Comparison of ENCODE assay signal across 8 cellular contexts in the genomic region with DNA sequence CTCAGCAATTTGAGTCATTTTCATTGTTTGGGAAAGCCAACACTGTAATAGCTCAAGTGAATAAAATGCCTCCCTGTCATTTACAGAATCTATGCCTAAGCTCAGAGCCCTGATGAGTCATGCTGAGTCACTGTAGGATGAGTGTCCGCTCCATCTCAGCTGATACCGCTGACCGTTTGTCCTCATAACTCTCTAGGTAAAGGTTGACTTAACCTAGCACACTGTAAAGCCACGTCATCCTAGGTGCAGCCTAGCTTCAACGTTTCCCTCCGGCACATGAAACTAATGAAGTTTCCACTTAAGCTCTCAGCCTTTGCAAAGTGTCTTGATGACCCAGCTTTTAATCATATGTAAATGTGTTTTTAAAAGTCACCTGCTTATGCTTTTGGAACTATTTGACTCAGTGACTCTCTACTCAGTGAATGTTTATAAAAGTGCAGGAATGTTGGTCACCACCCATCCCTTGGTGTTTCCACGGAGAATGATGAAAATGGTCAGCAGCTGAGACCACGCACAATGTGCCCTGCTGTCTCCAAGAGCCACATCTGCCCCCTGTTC.
A peak's percentile ranks its signal among the peaks of the same experiment; 100 is the strongest.
DNase-seq lines count a peak whose midpoint lies in the region; ATAC-seq and TF ChIP-seq lines count a peak whose summit lies in the region.

No MANE protein-coding gene starts in this region.

- H3K4me1 ChIP-seq in gastroesophageal sphincter, result peaks cover 0 to 8% (median 0%) of the 10 kb centered on the region in 3 donors

- WGBS in gastroesophageal sphincter (ENCODE audit: low coverage in 1 of 2), 2 donors, result 42 to 53% methylated on average over 6 to 8 of the region's 8 CpGs

- H3K27me3 Mint-ChIP-seq in effector memory CD8-positive, alpha-beta T cell, result peaks cover 6 to 8% of the 10 kb centered on the region in 2 donors

- H3K36me3 Mint-ChIP-seq in effector memory CD8-positive, alpha-beta T cell (ENCODE audit: insufficient read depth), result no peaks in the 10 kb centered on the region

- no peaks in the 10 kb centered on the region for H3K4me1 Mint-ChIP-seq in effector memory CD8-positive, alpha-beta T cell (ENCODE audit: low read depth in 2 of 2)

- no peak overlapping the region for H3K27ac ChIP-seq in gastroesophageal sphincter

- H3K4me3 ChIP-seq in gastroesophageal sphincter, result no peak overlapping the region

- H3K9me3 ChIP-seq in gastroesophageal sphincter, result peaks cover 0 to 6% (median 0%) of the 10 kb centered on the region in 3 donors

- peak; percentile 52 for DNase-seq in AG09319 (ENCODE audit: extremely low read depth, low read depth)
- DNase-seq in SHP77 (lab: John Stamatoyannopoulos, UW), result peak; percentile 79 to 89
- no peak for DNase-seq in effector memory CD8-positive, alpha-beta T cell
- DNase-seq in activated CD4-positive, alpha-beta T cell treated with anti-CD3 and anti-CD28 coated beads, Interleukin-2, amount 50 U/mL, for 4 hours, result no peak
- DNase-seq in activated naive CD4-positive, alpha-beta T cell treated with Interleukin-2 at 50 U/mL for 16 hours, result no peak
- no peak for DNase-seq in pons (ENCODE audit: low spot score)

- no peak overlapping the region for H3K4me3 Mint-ChIP-seq in effector memory CD8-positive, alpha-beta T cell

- no peaks in the 10 kb centered on the region for H3K9me3 Mint-ChIP-seq in effector memory CD8-positive, alpha-beta T cell

- no peak for TF ChIP-seq CTCF in AG09319 (IDR thresholded peaks at IDR 0.05; ENCODE audit: low read depth, low read length)
- no peak for TF ChIP-seq CTCF in gastroesophageal sphincter (IDR thresholded peaks at IDR 0.05)

- peak; percentile 72 for ATAC-seq in HG02610 (IDR thresholded peaks at IDR 0.05; ENCODE audit: unreplicated experiment)
- ATAC-seq in gastroesophageal sphincter, result peak; percentile 50
- ATAC-seq in effector memory CD8-positive, alpha-beta T cell (replicated peaks), result no peak

- no peaks in the 10 kb centered on the region for H3K27me3 ChIP-seq in gastroesophageal sphincter

- no peak for TF ChIP-seq EP300 in gastroesophageal sphincter (IDR thresholded peaks at IDR 0.05)

- H3K27ac Mint-ChIP-seq in effector memory CD8-positive, alpha-beta T cell, result no peak overlapping the region

- H3K36me3 ChIP-seq in gastroesophageal sphincter, result no peaks in the 10 kb centered on the region

- no peak for TF ChIP-seq POLR2A in gastroesophageal sphincter (IDR thresholded peaks at IDR 0.05)

Comparison
In these comparisons a context has a peak if more than half of its experiments do, and no peak if none do; other contexts are left out.
1. DNase-seq: peak in AG09319 (single experiment) and SHP77 (2 of 2); none in effector memory CD8-positive, alpha-beta T cell (0 of 3), activated CD4-positive, alpha-beta T cell treated with anti-CD3 and anti-CD28 coated beads, Interleukin-2, amount 50 U/mL, for 4 hours (0 of 2), activated naive CD4-positive, alpha-beta T cell treated with Interleukin-2 at 50 U/mL for 16 hours (single experiment) and pons (single experiment).